8 cellular contexts compared by ENCODE assay signal in the genomic region with DNA sequence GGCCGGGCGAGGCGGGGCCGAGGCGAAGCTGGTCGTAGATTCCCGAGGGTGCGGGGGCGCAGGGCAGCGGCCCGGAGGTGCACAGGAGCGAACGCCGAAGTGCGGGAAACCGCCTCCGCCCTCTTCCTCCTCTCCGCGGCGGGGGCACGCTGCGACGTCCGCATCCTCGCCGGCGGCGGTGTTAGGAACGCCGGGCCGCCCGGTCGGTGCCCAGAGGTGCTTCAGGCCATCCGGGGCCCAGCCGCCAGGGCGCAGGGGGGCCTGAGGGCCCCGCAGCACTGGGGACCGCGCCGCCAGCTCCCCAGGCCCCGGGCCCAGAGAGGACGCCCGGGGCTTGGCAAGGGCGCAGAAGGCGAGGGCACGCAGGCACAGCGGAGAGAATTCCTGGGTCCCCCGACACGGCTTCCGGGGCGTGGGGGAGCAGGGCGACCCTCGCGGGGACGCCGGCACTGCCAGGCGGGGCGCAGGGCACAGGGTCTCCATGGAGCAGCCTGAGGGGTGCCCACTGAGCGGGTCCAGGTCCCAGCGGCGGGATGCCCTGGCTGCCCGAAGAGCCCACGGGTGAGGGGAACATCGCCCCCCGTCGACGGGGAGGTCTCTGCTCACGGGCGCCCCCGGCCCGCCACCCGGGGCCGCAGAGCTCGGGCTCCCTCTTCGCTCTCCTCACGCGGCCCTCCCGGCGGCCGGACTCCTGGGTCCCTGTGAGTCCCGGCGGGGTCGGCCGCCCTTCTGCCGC. TPM values are rescaled to one million over a fixed set of nuclear protein-coding genes. Genes with fewer than 3 reads are reported as not detected.
DNase-seq lines count a peak whose midpoint lies in the region; ATAC-seq and TF ChIP-seq lines count a peak whose summit lies in the region.

No MANE protein-coding gene starts in this region.

- H3K14ac ChIP-seq in trophoblast cell (ENCODE audit: low read length): no peak overlapping the region

- H2BK5ac ChIP-seq in trophoblast cell (ENCODE audit: low read depth, low read length, poor library complexity): no peak overlapping the region

- no peak overlapping the region for H3K18ac ChIP-seq in trophoblast cell (ENCODE audit: low read length)

- H3K4me2 ChIP-seq in fibroblast of lung (ENCODE audit: extremely low read depth, insufficient read depth, low read length) (peak overlapping the region; percentile 75), trophoblast cell (ENCODE audit: low read length) (peak overlapping the region; percentile 88)

- H2AK5ac ChIP-seq in trophoblast cell (ENCODE audit: low read length): no peak overlapping the region

- H4K20me1 ChIP-seq in fibroblast of lung (ENCODE audit: control insufficient read depth, extremely low read depth, insufficient read depth, low read length): no peaks in the 10 kb centered on the region

- H3K36me3 Mint-ChIP-seq in WTC11: no peaks in the 10 kb centered on the region

- CTCF ChIA-PET in WTC11 (lab: Charles Lee): interaction anchor here (0.5 to 28.2 kb wide), 4 partner anchors 25 to 115 kb away, joined by 3 to 727 read pairs (median 4); a partner anchor contains a TSS

- no peak overlapping the region for H3K23ac ChIP-seq in trophoblast cell (ENCODE audit: low read length)

- H3K79me1 ChIP-seq in trophoblast cell (ENCODE audit: low read length): no peaks in the 10 kb centered on the region

- H3K79me2 ChIP-seq in fibroblast of lung (ENCODE audit: control insufficient read depth, insufficient read depth, low read length) (no peaks in the 10 kb centered on the region), trophoblast cell (ENCODE audit: control insufficient read depth, insufficient read depth, low read length, poor library complexity) (no peaks in the 10 kb centered on the region)

- H3K9me3 ChIP-seq in fibroblast of lung (ENCODE audit: control insufficient read depth, insufficient read depth, low read depth, low read length): no peaks in the 10 kb centered on the region
- no peaks in the 10 kb centered on the region for H3K9me3 ChIP-seq in trophoblast cell (ENCODE audit: insufficient read depth, low read depth, low read length)

- peak overlapping the region; percentile 25 for H3K9ac ChIP-seq in fibroblast of lung (ENCODE audit: insufficient read depth, low read length)
- peak overlapping the region; percentile 49 for H3K9ac ChIP-seq in trophoblast cell (ENCODE audit: low read length)

- peaks cover 50% of the 10 kb centered on the region for H3K27me3 ChIP-seq in fibroblast of lung (ENCODE audit: control insufficient read depth, insufficient read depth, low read length)
- H3K27me3 ChIP-seq in trophoblast cell (ENCODE audit: insufficient read depth, low read length): peaks cover 59% of the 10 kb centered on the region

- peaks cover 42% of the 10 kb centered on the region for H3K4me1 Mint-ChIP-seq in WTC11

- POLR2A ChIA-PET in WTC11 (lab: Charles Lee): interaction anchor here (0.8 kb wide), 1 partner anchor 45 kb away, joined by 3 read pairs; no protein-coding TSS in a partner anchor

- no peaks in the 10 kb centered on the region for H3K9me3 Mint-ChIP-seq in WTC11

- DNase-seq in NCI-H510A (lab: John Stamatoyannopoulos, UW): peak; percentile 14
- no peak for DNase-seq in NCI-H510A treated with DMSO at 0.1 percent for 48 hours (lab: John Stamatoyannopoulos, UW)
- DNase-seq in WTC11 (ENCODE audit: low spot score): peak; percentile 41
- no peak for DNase-seq in fibroblast of lung (ENCODE audit: low read depth in 2 of 2)
- peak; percentile 20 to 29 for DNase-seq in trophoblast cell
- DNase-seq in putamen (ENCODE audit: low spot score): no peak
- no peak for DNase-seq in Kasumi-1 (lab: John Stamatoyannopoulos, UW)

- peak overlapping the region; percentile 54 for H2BK120ac ChIP-seq in trophoblast cell (ENCODE audit: insufficient read depth, low read length, poor library complexity)

- H4K12ac ChIP-seq in trophoblast cell (ENCODE audit: low read depth, low read length): no peak overlapping the region

- H3K27ac ChIP-seq in fibroblast of lung (ENCODE audit: insufficient read depth, low read length): no peak overlapping the region
- no peak overlapping the region for H3K27ac ChIP-seq in trophoblast cell (ENCODE audit: low read depth, low read length)

- H4K8ac ChIP-seq in trophoblast cell (ENCODE audit: low read depth, low read length): peak overlapping the region; percentile 23

- H3K27ac Mint-ChIP-seq in WTC11: no peak overlapping the region

- TF ChIP-seq CTCF in WTC11 (IDR thresholded peaks at IDR 0.05) (no peak), fibroblast of lung (conservative IDR thresholded peaks at IDR 0.05 in 1 of 2, IDR thresholded peaks at IDR 0.05 in 1 of 2; ENCODE audit: low read depth in 1 of 2, low read length in 2 of 2) (no peak)

- H3K4ac ChIP-seq in trophoblast cell (ENCODE audit: low read depth, low read length): no peak overlapping the region

- no peak overlapping the region for H2AFZ ChIP-seq in fibroblast of lung (ENCODE audit: low read length)
- H2AFZ ChIP-seq in trophoblast cell (ENCODE audit: insufficient read depth, low read length, poor library complexity): peak overlapping the region; percentile 48

- H4K91ac ChIP-seq in trophoblast cell (ENCODE audit: low read depth, low read length): peak overlapping the region; percentile 28

- peak overlapping the region in 1 of 4 experiments; percentile 55 for H3K4me3 ChIP-seq in fibroblast of lung (replicated peaks in 1 of 4; ENCODE audit: control extremely low read depth in 1 of 4, insufficient read depth in 1 of 4, low read depth in 3 of 4, low read length in 4 of 4)
- H3K4me3 ChIP-seq in trophoblast cell (ENCODE audit: low read depth, low read length): peak overlapping the region; percentile 50

- ATAC-seq in HG02973 (IDR thresholded peaks at IDR 0.05; ENCODE audit: unreplicated experiment) (peak; percentile 8), WTC11 (no peak)

- H2BK12ac ChIP-seq in trophoblast cell (ENCODE audit: low read length): no peak overlapping the region

- peak overlapping the region; percentile 22 for H3K4me3 Mint-ChIP-seq in WTC11

- no peaks in the 10 kb centered on the region for H3K36me3 ChIP-seq in fibroblast of lung (ENCODE audit: control insufficient read depth, insufficient read depth, low read length)
- H3K36me3 ChIP-seq in trophoblast cell (ENCODE audit: control insufficient read depth in 1 of 2, insufficient read depth in 2 of 2, low read length in 2 of 2): no peaks in the 10 kb centered on the region

- H3K4me1 ChIP-seq in fibroblast of lung (ENCODE audit: control insufficient read depth, extremely low read depth, insufficient read depth, low read length) (peaks cover 2% of the 10 kb centered on the region), trophoblast cell (ENCODE audit: control insufficient read depth in 1 of 2, insufficient read depth in 2 of 2, low read length in 2 of 2) (peaks cover 12 to 13% of the 10 kb centered on the region in 2 experiments)

- no CpG with 5 or more reads among the region's 85 CpGs for WGBS in trophoblast cell (ENCODE audit: extremely low coverage, insufficient coverage, insufficient read length)

- H3K27me3 Mint-ChIP-seq in WTC11 (ENCODE audit: low read depth): peaks cover 85% of the 10 kb centered on the region

TF ChIP-seq in WTC11, 78 proteins besides CTCF, POLR2A, EP300 and RAD21 (continues in another document):
- TF ChIP-seq MYBL2 (CRISPR knock-in tag; IDR thresholded peaks at IDR 0.05) (0 out of 2 replicates have a peak, but pooled peaks have one; percentile 7), ELF4 (CRISPR knock-in tag; IDR thresholded peaks at IDR 0.05; ENCODE audit: low read depth) (0 out of 2 replicates have a peak, but pooled peaks have one; percentile 20), ZNF423 (CRISPR knock-in tag; IDR thresholded peaks at IDR 0.05) (peak; percentile 16; the same call in 1 of the 2 replicates)

RNA-seq across cellular contexts. Expression of a gene that starts 0.6 kb away (rescaled TPM):
- total RNA-seq in WTC11 (2021) (8.7 to 12.3 TPM (median 9.0 TPM) in 3 replicates), fibroblast of lung (0.26 and 0.33 TPM in 2 replicates)
- 0.14 and 0.24 TPM in 2 replicates for polyA plus RNA-seq in fibroblast of lung
- polyA plus RNA-seq in fibroblast of lung (2012): 0.44 and 0.48 TPM in 2 replicates
- 0.30 and 0.90 TPM in 2 replicates for polyA minus RNA-seq in fibroblast of lung (ENCODE audit: low replicate concordance)
- 1.8 TPM in 2 replicates for polyA plus RNA-seq in trophoblast cell (2013)

RNA-seq across cellular contexts. Expression of a gene that starts 30.9 kb away (rescaled TPM):
- 34.4 to 48.0 TPM (median 36.6 TPM) in 3 replicates for total RNA-seq in WTC11 (2021)
- 17.7 and 20.0 TPM in 2 replicates for total RNA-seq in fibroblast of lung
- polyA plus RNA-seq in fibroblast of lung: 14.3 and 15.4 TPM in 2 replicates
- 14.2 and 18.2 TPM in 2 replicates for polyA plus RNA-seq in fibroblast of lung (2012)
- polyA minus RNA-seq in fibroblast of lung (ENCODE audit: low replicate concordance): 17.6 and 34.5 TPM in 2 replicates
- polyA plus RNA-seq in trophoblast cell (2013): 15.3 and 16.2 TPM in 2 replicates

RNA-seq across cellular contexts. Expression of a gene that starts 56.0 kb away (rescaled TPM):
- total RNA-seq in WTC11 (2021) (12.1 to 15.7 TPM (median 15.6 TPM) in 3 replicates), fibroblast of lung (4.0 and 4.4 TPM in 2 replicates)
- polyA plus RNA-seq in fibroblast of lung: 5.7 and 7.6 TPM in 2 replicates
- 26.6 and 36.9 TPM in 2 replicates for polyA plus RNA-seq in fibroblast of lung (2012)
- polyA minus RNA-seq in fibroblast of lung (ENCODE audit: low replicate concordance): 14.4 and 14.9 TPM in 2 replicates
- 7.1 and 7.8 TPM in 2 replicates for polyA plus RNA-seq in trophoblast cell (2013)

Comparison
In these comparisons a context has a peak if more than half of its experiments do, and no peak if none do; other contexts are left out.
1. DNase-seq: peak in NCI-H510A (single experiment), WTC11 (single experiment) and trophoblast cell (2 of 2); none in NCI-H510A treated with DMSO at 0.1 percent for 48 hours (single experiment), fibroblast of lung (0 of 2), putamen (single experiment) and Kasumi-1 (0 of 2).